21 cellular contexts compared by ENCODE assay signal in the genomic region with DNA sequence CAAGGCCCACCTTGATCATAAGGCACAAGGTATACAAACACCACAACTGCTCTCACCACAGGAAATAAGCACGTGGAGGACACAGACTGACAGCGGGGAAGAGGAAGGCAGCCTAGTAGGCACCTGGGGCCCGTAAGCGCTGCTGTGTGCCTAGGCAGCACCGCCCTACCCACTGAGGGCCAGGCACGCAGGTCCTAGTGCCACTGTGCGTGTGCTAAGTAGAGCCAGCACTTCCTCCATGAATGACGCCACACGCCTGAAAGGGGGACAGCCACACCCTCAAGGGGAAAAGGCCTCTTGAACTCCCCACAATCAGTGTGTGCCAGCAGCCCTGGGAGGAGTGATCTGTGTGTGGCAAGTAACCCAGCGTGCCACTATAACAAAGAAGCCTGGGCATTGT.
DNase-seq lines count a peak whose midpoint lies in the region; ATAC-seq, FAIRE-seq and TF ChIP-seq lines count a peak whose summit lies in the region.
"Had no signal": no experiment of that assay in that cellular context is flagged by ENCODE, and none has a peak within 500 bp of the region (broad histone marks: within the 10 kb centered on the region; RNA-seq: fewer than 3 reads in every experiment).

No MANE protein-coding gene starts in this region.

- no peaks in the 10 kb centered on the region for H3K27me3 ChIP-seq in H1 (replicated peaks in 1 of 4; ENCODE audit: control insufficient read depth in 3 of 4, extremely low read depth in 1 of 4, insufficient read depth in 3 of 4, low read length in 3 of 4)
- no peaks in the 10 kb centered on the region for H3K27me3 ChIP-seq in neuronal stem cell (ENCODE audit: control insufficient read depth in 3 of 3, insufficient read depth in 3 of 3, low read depth in 1 of 3, low read length in 3 of 3)
- H3K27me3 ChIP-seq: BE2C had no signal

- no peak for TF ChIP-seq CTCF in H1 (IDR thresholded peaks at IDR 0.05; ENCODE audit: control extremely low read depth in 1 of 3, insufficient read depth in 1 of 3, low read depth in 1 of 3, low read length in 3 of 3)

- H2BK5ac ChIP-seq in H1 (ENCODE audit: low read depth, low read length) (0 out of 2 replicates have a peak overlapping the region, but pooled peaks have one; percentile 39), neuronal stem cell (ENCODE audit: low read length) (no peak overlapping the region)

- H4K5ac ChIP-seq in H1 (ENCODE audit: insufficient read length, low read depth, low read length): no peak overlapping the region

- H2BK120ac ChIP-seq in H1 (replicated peaks; ENCODE audit: low read depth, low read length): no peak overlapping the region
- no peak overlapping the region for H2BK120ac ChIP-seq in neuronal stem cell (ENCODE audit: low read depth, low read length)

- H3K9ac ChIP-seq in H1 (replicated peaks in 1 of 4; ENCODE audit: extremely low read depth in 1 of 4, low read depth in 3 of 4, low read length in 3 of 4): no peak overlapping the region
- no peak overlapping the region for H3K9ac ChIP-seq in neuronal stem cell (ENCODE audit: low read depth, low read length, poor library complexity)

- H3K14ac ChIP-seq in H1 (ENCODE audit: insufficient read length): no peak overlapping the region
- H3K14ac ChIP-seq in neuronal stem cell (ENCODE audit: low read length): no peak overlapping the region

- no peak for TF ChIP-seq RAD21 in H1 (IDR thresholded peaks at IDR 0.05 in 1 of 2, conservative IDR thresholded peaks at IDR 0.05 in 1 of 2; ENCODE audit: low read depth in 2 of 2, low read length in 2 of 2)

- H4K20me1 ChIP-seq in H1 (replicated peaks in 1 of 2; ENCODE audit: control insufficient read depth in 1 of 2, insufficient read depth in 2 of 2, low read length in 2 of 2): peaks cover 0 to 2% of the 10 kb centered on the region in 2 experiments

- H3K4ac ChIP-seq in H1 (replicated peaks; ENCODE audit: insufficient read length, low read depth, low read length): no peak overlapping the region
- no peak overlapping the region for H3K4ac ChIP-seq in neuronal stem cell (ENCODE audit: low read length)

- no peak overlapping the region for H3K4me3 ChIP-seq in H1 (ENCODE audit: extremely low read depth in 1 of 4, insufficient read depth in 2 of 4, low read depth in 3 of 4, low read length in 4 of 4)
- no peak overlapping the region for H3K4me3 ChIP-seq in neuronal stem cell (ENCODE audit: low read length in 2 of 2)

- H2AK5ac ChIP-seq in H1 (ENCODE audit: low read depth, low read length) (no peak overlapping the region), neuronal stem cell (ENCODE audit: low read depth, low read length) (no peak overlapping the region)

- H3K79me2 ChIP-seq in H1 (ENCODE audit: control insufficient read depth in 1 of 2, insufficient read depth in 2 of 2, low read length in 2 of 2): no peaks in the 10 kb centered on the region

- H4K91ac ChIP-seq in H1 (replicated peaks; ENCODE audit: insufficient read length, low read length) (peak overlapping the region; percentile 12), neuronal stem cell (ENCODE audit: low read depth, low read length, poor library complexity) (no peak overlapping the region)

- H3K4me2 ChIP-seq in H1 (ENCODE audit: insufficient read depth in 1 of 2, low read depth in 2 of 2, low read length in 2 of 2) (no peak overlapping the region), neuronal stem cell (ENCODE audit: insufficient read depth, low read length, poor library complexity, severe bottlenecking) (no peak overlapping the region)

- H3K18ac ChIP-seq in H1 (ENCODE audit: extremely low read depth, low read length) (no peak overlapping the region), neuronal stem cell (ENCODE audit: low read length) (no peak overlapping the region)

- H2BK12ac ChIP-seq in H1 (ENCODE audit: low read depth, low read length) (peak overlapping the region; percentile 63; the same call in 1 of the 2 replicates), neuronal stem cell (ENCODE audit: low read length) (no peak overlapping the region)

- no peak for DNase-seq in Right ventricle myocardium inferior (ENCODE audit: missing footprints)
- DNase-seq in left cardiac atrium: no peak
- peak in 1 of 2 experiments; percentile 37 for DNase-seq in H1 (ENCODE audit: low read depth in 1 of 2, low spot score in 2 of 2)
- DNase-seq in neuronal stem cell (ENCODE audit: low spot score): no peak
- DNase-seq in SK-N-DZ (ENCODE audit: low spot score): no peak
- DNase-seq in H54 (ENCODE audit: insufficient read length, low spot score): no peak
- DNase-seq in iPS-NIHi7 (ENCODE audit: extremely low spot score): no peak
- DNase-seq: 8988T; BE2C; CD4-positive, alpha-beta T cell; DMS53; MV-4-11; NCI-H1417 treated with DMSO at 0.1 percent for 48 hours; NCI-H1930; NCI-H446; NCI-H69; NK-92 treated with Interleukin-12 subunit alpha and Interleukin-12 subunit beta, amount 100 ng/mL, for 24 hours; SHP77 treated with DMSO at 0.1 percent for 48 hours had no signal

- ATAC-seq in Right ventricle myocardium inferior: peak; percentile 26
- no peak for ATAC-seq in left cardiac atrium
- no peak for ATAC-seq in HG03442 (IDR thresholded peaks at IDR 0.05; ENCODE audit: unreplicated experiment)

- WGBS in H1 (ENCODE audit: extremely low coverage in 1 of 2, insufficient coverage in 1 of 2, insufficient read length in 1 of 2, insufficient replicate concordance in 2 of 2, low coverage in 1 of 2, low lambda C conversion rate in 2 of 2, missing lambda C conversion rate in 1 of 2), 2 experiments: 95% methylated on average over 10 of the region's 10 CpGs; no CpG with 5 or more reads in 1 of the 2 experiments
- WGBS in neuronal stem cell (ENCODE audit: extremely low coverage in 2 of 2, insufficient read length in 2 of 2, insufficient replicate concordance in 1 of 2), 2 donors: no CpG with 5 or more reads among the region's 10 CpGs

- intact Hi-C loops in Right ventricle myocardium inferior (cut with DNase I): no loop called here
- intact Hi-C loops in left cardiac atrium (cut with DNase I): no loop called here

- no peak overlapping the region for H3K27ac ChIP-seq in H1 (ENCODE audit: low read depth, low read length)
- no peak overlapping the region for H3K27ac ChIP-seq in neuronal stem cell (replicated peaks; ENCODE audit: low read length)

- TF ChIP-seq POLR2A in H1 (IDR thresholded peaks at IDR 0.05; ENCODE audit: control extremely low read depth in 1 of 2, low read depth in 2 of 2, low read length in 2 of 2) (no peak), H54 (IDR thresholded peaks at IDR 0.05; ENCODE audit: low read depth, low read length) (no peak)

- POLR2A ChIA-PET in H1 (lab: Charles Lee; ENCODE audit: partially characterized antibody): no interaction called here

- H4K8ac ChIP-seq in H1 (ENCODE audit: extremely low read depth, insufficient read depth, low read length): no peak overlapping the region
- H4K8ac ChIP-seq in neuronal stem cell (ENCODE audit: low read depth, low read length): peak overlapping the region; percentile 78

- no peaks in the 10 kb centered on the region; a peak in 1 of 7 replicates for H3K4me1 ChIP-seq in H1 (replicated peaks in 1 of 4; ENCODE audit: control insufficient read depth in 3 of 4, insufficient read depth in 4 of 4, low read length in 3 of 4)
- H3K4me1 ChIP-seq in neuronal stem cell (ENCODE audit: control insufficient read depth in 2 of 2, insufficient read depth in 1 of 2, low read depth in 1 of 2, low read length in 2 of 2): peaks cover 0 to 14% of the 10 kb centered on the region in 2 donors
- H3K4me1 ChIP-seq: BE2C had no signal

- no peaks in the 10 kb centered on the region for H3K23me2 ChIP-seq in H1 (ENCODE audit: low read depth, low read length)

- CTCF ChIA-PET in H1 (lab: Charles Lee; ENCODE audit: partially characterized antibody): no interaction called here

- no peak overlapping the region for H3K56ac ChIP-seq in H1 (replicated peaks; ENCODE audit: insufficient read length, low read depth, low read length)

- no peak overlapping the region for H2BK20ac ChIP-seq in H1 (ENCODE audit: low read length)

- H3K9me3 ChIP-seq in H1 (ENCODE audit: insufficient read depth in 2 of 2, low read depth in 1 of 2, low read length in 1 of 2) (no peaks in the 10 kb centered on the region), neuronal stem cell (replicated peaks in 1 of 2; ENCODE audit: control insufficient read depth in 2 of 2, insufficient read depth in 1 of 2, low read depth in 1 of 2, low read length in 2 of 2) (no peaks in the 10 kb centered on the region)
- H3K9me3 ChIP-seq: BE2C had no signal

- no peaks in the 10 kb centered on the region; the same call in 1 of the 2 replicates for H3K79me1 ChIP-seq in H1 (ENCODE audit: low read depth, low read length)
- no peaks in the 10 kb centered on the region for H3K79me1 ChIP-seq in neuronal stem cell (ENCODE audit: low read depth, low read length)

- H2BK15ac ChIP-seq in H1 (ENCODE audit: low read length) (no peak overlapping the region), neuronal stem cell (ENCODE audit: low read length) (no peak overlapping the region)

- H3K23ac ChIP-seq in H1 (ENCODE audit: insufficient read length) (no peak overlapping the region), neuronal stem cell (ENCODE audit: low read depth, low read length, poor library complexity) (peak overlapping the region; percentile 8)

- no peak overlapping the region for H2AFZ ChIP-seq in H1 (ENCODE audit: low read length)
- H2AFZ ChIP-seq in neuronal stem cell (ENCODE audit: low read length): no peak overlapping the region

- FAIRE-seq in H1 (lab: Jason Lieb, UNC) (no peak), H54 (lab: Jason Lieb, UNC) (no peak)
- FAIRE-seq: G401.6, GM18507 had no signal

- H3K36me3 ChIP-seq in H1 (ENCODE audit: control insufficient read depth in 2 of 4, insufficient read depth in 4 of 4, low read length in 3 of 4) (peaks cover 2 to 32% (median 17%) of the 10 kb centered on the region in 4 experiments; a peak in 5 of 8 replicates), neuronal stem cell (replicated peaks in 1 of 2; ENCODE audit: control insufficient read depth in 2 of 2, insufficient read depth in 2 of 2, low read length in 2 of 2) (peaks cover 12 to 42% of the 10 kb centered on the region in 2 donors)
- H3K36me3 ChIP-seq: BE2C had no signal

- no peak for TF ChIP-seq EP300 in H1 (IDR thresholded peaks at IDR 0.05; ENCODE audit: borderline replicate concordance in 1 of 2, low read depth in 2 of 2, low read length in 2 of 2)

TF ChIP-seq in H1, 55 proteins besides CTCF, POLR2A, EP300 and RAD21:
- peak; percentile 59; the same call in 1 of the 2 replicates for TF ChIP-seq POLR2AphosphoS5 (IDR thresholded peaks at IDR 0.05; ENCODE audit: low read depth, low read length)
- no peak for TF ChIP-seq BACH1 (IDR thresholded peaks at IDR 0.05; ENCODE audit: low read length)
